ENCODE assay signal across 26 cellular contexts in the genomic region with DNA sequence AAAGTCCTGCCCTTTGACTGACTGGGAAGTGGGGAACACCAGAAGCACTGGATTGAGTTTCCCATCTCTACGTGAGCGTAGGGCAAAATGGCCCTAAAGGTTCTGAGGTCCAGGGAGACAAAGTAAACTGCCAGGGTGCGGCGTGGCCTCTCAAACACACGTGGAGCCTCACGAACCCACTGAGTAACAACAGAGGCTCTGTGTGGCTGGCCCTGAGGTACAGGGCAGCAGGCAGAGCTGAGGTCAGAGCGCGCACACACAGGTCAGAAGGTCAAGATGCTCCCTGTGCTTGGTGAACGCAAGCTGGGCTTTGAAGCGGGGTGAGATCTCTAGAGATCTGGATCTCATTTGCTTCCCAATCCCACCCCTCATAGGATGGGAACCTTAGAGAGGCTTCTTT.
"Had no signal": no experiment of that assay in that cellular context is flagged by ENCODE, and none has a peak within 500 bp of the region (broad histone marks: within the 10 kb centered on the region; RNA-seq: fewer than 3 reads in every experiment).

No MANE protein-coding gene starts in this region.

- H3K4me3 ChIP-seq: left ventricle myocardium inferior, testis, upper lobe of left lung had no signal

- FAIRE-seq: astrocyte, endothelial cell of umbilical vein, islet of Langerhans had no signal

- DNase-seq: activated CD4-positive, alpha-beta memory T cell treated with anti-CD3 and anti-CD28 coated beads, Interleukin-2, amount 10 ng/mL, durations not matched to agents 7 days and 5 days; activated CD4-positive, alpha-beta T cell treated with anti-CD3 and anti-CD28 coated beads, Interleukin-2, amount 10 ng/mL, durations not matched to agents 24 days and 14 days; activated CD4-positive, CD25-positive, alpha-beta regulatory T cell treated with anti-CD3 and anti-CD28 coated beads, Interleukin-2, amount 50 U/mL, for 72 hours; activated CD8-positive, alpha-beta memory T cell treated with anti-CD3 and anti-CD28 coated beads, Interleukin-2, amount 50 U/mL, for 48 hours; activated gamma-delta T cell treated with Interleukin-2 at 50 U/mL for 16 hours; activated naive CD4-positive, alpha-beta T cell treated with anti-CD3 and anti-CD28 coated beads, Interleukin-2, amount 50 U/mL, for 16 hours; activated T-cell treated with anti-CD3 and anti-CD28 coated beads, Interleukin-2, amount 50 U/mL, for 24 hours; amniotic stem cell; caudate nucleus; cortex of kidney; foreskin fibroblast; left ventricle myocardium inferior; mammary epithelial cell; midbrain; naive thymus-derived CD4-positive, alpha-beta T cell; occipital lobe; stimulated activated CD4-positive, alpha-beta T cell treated with anti-CD3 and anti-CD28 coated beads, Interleukin-2, amount 100 ng/mL, for 48 hours; stimulated activated naive CD8-positive, alpha-beta T cell treated with anti-CD3 and anti-CD28 coated beads, Interleukin-15, Interleukin-2, amounts not matched to agents 100 U/mL and 50 U/mL, for 24 hours; T-helper 17 cell; T1000; testis; upper lobe of left lung had no signal

- H3K9me3 ChIP-seq: left ventricle myocardium inferior, testis, upper lobe of left lung had no signal

- H3K27me3 ChIP-seq: testis, upper lobe of left lung had no signal

- H3K36me3 ChIP-seq: left ventricle myocardium inferior, upper lobe of left lung had no signal

- ATAC-seq: naive thymus-derived CD4-positive, alpha-beta T cell; right cardiac atrium; stimulated activated naive CD8-positive, alpha-beta T cell treated with anti-CD3 and anti-CD28 coated beads, Interleukin-15, Interleukin-2, amounts not matched to agents 100 U/mL and 50 U/mL, for 24 hours; T-helper 17 cell had no signal

- H3K27ac ChIP-seq: left ventricle myocardium inferior, testis had no signal
